ENCODE assay signal across 8 cellular contexts in the genomic region with DNA sequence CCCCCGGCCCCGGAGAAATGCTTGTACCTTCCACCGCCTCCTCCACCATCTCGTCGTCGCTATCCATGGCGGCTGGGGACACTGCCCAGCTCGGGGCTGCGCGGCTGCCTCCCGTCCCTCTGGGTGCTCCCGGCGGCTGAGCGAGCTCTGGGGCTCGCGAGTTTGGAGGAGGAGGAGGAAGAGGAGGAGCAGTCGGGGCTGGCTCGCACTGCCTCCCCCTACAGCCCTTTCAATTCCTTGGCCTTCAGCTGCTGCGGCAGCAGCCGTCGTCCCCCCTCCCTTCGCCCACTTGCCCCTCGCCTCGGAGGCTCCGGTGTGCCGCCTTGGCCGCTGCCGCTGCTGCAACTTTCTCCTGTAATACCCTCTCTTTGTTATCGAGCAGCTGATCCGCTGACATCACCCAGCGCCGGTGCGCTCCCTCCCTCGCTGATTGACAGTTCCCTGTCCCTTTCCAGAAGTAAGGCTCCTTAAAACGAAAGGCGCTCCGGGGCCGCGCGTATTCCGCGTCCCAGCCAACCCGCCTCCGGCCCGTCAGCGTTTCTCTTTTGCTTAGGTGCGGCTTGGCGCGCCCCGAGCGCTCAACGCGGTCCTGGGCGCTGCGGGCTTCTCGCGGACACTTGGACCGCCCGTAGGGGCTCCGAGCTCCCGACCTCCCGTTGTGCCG. TPM values are rescaled to one million over a fixed set of nuclear protein-coding genes. Genes with fewer than 3 reads are reported as not detected.
DNase-seq lines count a peak whose midpoint lies in the region; ATAC-seq and TF ChIP-seq lines count a peak whose summit lies in the region.

Gene SETD7 (minus strand): TSS at position 149 of the 664 bp plus-strand sequence. CDS start 82 bp downstream, at position 67.

- H3K9me3 ChIP-seq in MG63 (no peaks in the 10 kb centered on the region), thoracic aorta (no peaks in the 10 kb centered on the region)

- H3K27me3 Mint-ChIP-seq in activated naive CD8-positive, alpha-beta T cell: peaks cover 4% of the 10 kb centered on the region

- no peaks in the 10 kb centered on the region for H3K9me3 Mint-ChIP-seq in activated naive CD8-positive, alpha-beta T cell (ENCODE audit: low read depth)

- peak; percentile 46 for ATAC-seq in GM21717 (IDR thresholded peaks at IDR 0.05; ENCODE audit: unreplicated experiment)
- peak; percentile 39 for ATAC-seq in thoracic aorta (ENCODE audit: insufficient number of reproducible peaks, low FRiP score, low read depth)

- H3K36me3 Mint-ChIP-seq in activated naive CD8-positive, alpha-beta T cell: no peaks in the 10 kb centered on the region

- H3K27me3 ChIP-seq in MG63 (no peaks in the 10 kb centered on the region), thoracic aorta (replicated peaks; ENCODE audit: insufficient read depth) (no peaks in the 10 kb centered on the region)

- peaks cover 22 to 43% of the 10 kb centered on the region in 2 donors for H3K4me1 ChIP-seq in thoracic aorta (ENCODE audit: control insufficient read depth in 1 of 2, low read depth in 2 of 2)

- DNase-seq in COLO668 (lab: John Stamatoyannopoulos, UW; ENCODE audit: unreplicated experiment) (peak; percentile 85), MG63 (peak; percentile 72), SKM-1 (lab: John Stamatoyannopoulos, UW; ENCODE audit: unreplicated experiment) (peak; percentile 44), glomerular endothelial cell (ENCODE audit: extremely low read depth, low read depth, low spot score) (no peak), non-pigmented ciliary epithelial cell (ENCODE audit: low read depth) (peak; percentile 31), thoracic aorta (ENCODE audit: low spot score) (peak; percentile 18)

- peak within 1 kb of the TSS; percentile 93 for H3K27ac Mint-ChIP-seq in activated naive CD8-positive, alpha-beta T cell

- peak within 1 kb of the TSS; percentile 93 for H3K4me3 Mint-ChIP-seq in activated naive CD8-positive, alpha-beta T cell

- H3K4me3 ChIP-seq in MG63 (peak within 1 kb of the TSS; percentile 71), thoracic aorta (peak within 1 kb of the TSS; percentile 94)

- peak within 1 kb of the TSS; percentile 97 to 98 for H3K27ac ChIP-seq in thoracic aorta

- peaks cover 33% of the 10 kb centered on the region for H3K4me1 Mint-ChIP-seq in activated naive CD8-positive, alpha-beta T cell (ENCODE audit: low read depth)

- TF ChIP-seq CTCF in thoracic aorta (IDR thresholded peaks at IDR 0.05): no peak

- H3K36me3 ChIP-seq in MG63: no peaks in the 10 kb centered on the region
- H3K36me3 ChIP-seq in thoracic aorta: no peaks in the 10 kb centered on the region

RNA-seq across cellular contexts. Expression of gene SETD7, which starts in this region (rescaled TPM):
- total RNA-seq in MG63 (2014; rRNA removed; shearing (Covaris generic); ENCODE audit: low replicate concordance): 23.0 and 28.2 TPM in 2 replicates
- total RNA-seq in glomerular endothelial cell (48.4 and 53.2 TPM in 2 replicates), thoracic aorta (100 to 1,000 TPM in 1 of 2 donors, 10 to 100 TPM in 1; 74.7 to 101 TPM)
